Comparison of ENCODE assay signal across 34 cellular contexts in genomic region chr2:30880516-30880915, GRCh38.
"Had no signal": no experiment of that assay in that cellular context is flagged by ENCODE, and none has a peak within 500 bp of the region (broad histone marks: within the 10 kb centered on the region; RNA-seq: fewer than 3 reads in every experiment).

No MANE protein-coding gene starts in this region.

- H3K4me3 ChIP-seq: MG63 had no signal

- H3K27me3 ChIP-seq: MG63 had no signal

- H3K4me2 ChIP-seq: KMS-11 had no signal

- DNase-seq: Karpas-422, Kasumi-1, MG63, MM.1S, MV-4-11, NCI-H1048, NCI-H1092, NCI-H1092 treated with DMSO at 0.1 percent for 48 hours, NCI-H1105, NCI-H1105 treated with DMSO at 0.1 percent for 48 hours, NCI-H1417, NCI-H1417 treated with DMSO at 0.1 percent for 48 hours, NCI-H1436, NCI-H1436 treated with DMSO at 0.1 percent for 48 hours, NCI-H146, NCI-H1694, NCI-H1694 treated with DMSO at 0.1 percent for 48 hours, NCI-H187, NCI-H187 treated with DMSO at 0.1 percent for 48 hours, NCI-H1930, NCI-H2029, NCI-H2029 treated with DMSO at 0.1 percent for 48 hours, NCI-H2081, NCI-H2081 treated with DMSO at 0.1 percent for 48 hours, NCI-H2107, NCI-H2171, NCI-H2171 treated with DMSO at 0.1 percent for 48 hours, NCI-H2227 treated with DMSO at 0.1 percent for 48 hours, NCI-H226, NCI-H345, NCI-H446, NCI-H446 treated with DMSO at 0.1 percent for 48 hours, NCI-H510A had no signal

- H3K9ac ChIP-seq: KMS-11 had no signal

- H3K9me3 ChIP-seq: MG63 had no signal

- H3K36me3 ChIP-seq: MG63 had no signal

- H3K27ac ChIP-seq: KMS-11 had no signal
